8 cellular contexts compared by ENCODE assay signal in the genomic region with DNA sequence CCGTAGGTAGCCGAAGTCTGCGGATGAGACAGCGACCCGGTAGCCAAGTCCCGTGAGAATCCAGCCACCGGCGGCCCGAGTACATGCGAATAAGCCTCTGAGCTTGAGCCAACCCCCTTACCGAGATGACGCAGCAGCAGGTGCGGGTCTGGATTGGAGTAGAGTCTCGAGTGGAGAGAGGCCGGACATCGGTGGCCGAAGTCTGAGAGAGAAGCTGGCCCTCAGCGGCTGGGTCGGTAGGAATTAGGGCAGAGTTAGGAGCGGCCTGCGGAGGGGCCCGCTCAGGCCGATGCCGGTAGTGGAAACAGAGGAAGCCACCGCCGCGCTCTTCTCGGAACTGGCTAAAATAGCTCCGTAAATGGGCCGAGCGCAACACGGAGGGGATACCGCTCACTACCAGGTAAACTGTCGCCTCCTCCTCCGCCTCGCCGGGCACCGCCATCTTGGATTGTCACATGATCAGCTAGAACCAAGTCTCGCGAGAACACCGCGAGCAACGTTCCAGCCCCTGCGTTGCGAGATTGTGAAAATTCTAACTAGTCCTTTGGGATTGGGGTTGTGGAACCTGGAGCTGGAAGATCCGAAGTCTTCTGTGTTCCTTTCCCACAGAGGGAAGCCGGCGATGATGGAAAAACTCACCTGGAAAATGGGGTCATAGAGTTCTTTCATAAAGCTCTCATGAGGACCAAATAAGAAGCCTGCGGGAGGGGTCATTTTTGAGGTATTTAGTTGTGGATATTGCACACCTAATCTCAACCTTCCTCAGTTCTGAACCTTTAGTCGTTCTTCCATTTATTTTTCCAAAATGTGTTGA. TPM values are rescaled to one million over a fixed set of nuclear protein-coding genes. Genes with fewer than 3 reads are reported as not detected.
DNase-seq lines count a peak whose midpoint lies in the region; ATAC-seq lines count a peak whose summit lies in the region.

Gene GPATCH3, minus strand, starts transcription at position 467 of the 814 bp plus-strand sequence. Its CDS starts 25 bp downstream, at position 442.

- H3K36me3 ChIP-seq in urinary bladder (ENCODE audit: insufficient read depth), result no peaks in the 10 kb centered on the region

- peak within 1 kb of the TSS; percentile 96 for H3K4me3 ChIP-seq in urinary bladder (ENCODE audit: low read depth, low read length)

- ATAC-seq in HG02840 (IDR thresholded peaks at IDR 0.05; ENCODE audit: low FRiP score, unreplicated experiment), result peak; percentile 90

- peak within 1 kb of the TSS; percentile 56 for H3K27ac ChIP-seq in urinary bladder (ENCODE audit: low read depth)

- H3K4me1 ChIP-seq in urinary bladder (ENCODE audit: insufficient read depth), result no peaks in the 10 kb centered on the region

- peak; percentile 93 for DNase-seq in GM03348 (ENCODE audit: low spot score)
- peak; percentile 93 for DNase-seq in NCI-H2029 (lab: John Stamatoyannopoulos, UW)
- DNase-seq in T1000 (lab: John Stamatoyannopoulos, UW), result peak; percentile 89
- DNase-seq in astrocyte of the hippocampus (ENCODE audit: low read depth, low spot score), result peak; percentile 97
- peak; percentile 93 for DNase-seq in hepatic stellate cell (ENCODE audit: low spot score)
- peak; percentile 73 for DNase-seq in pulmonary artery endothelial cell (ENCODE audit: low read depth, low spot score)

- WGBS in urinary bladder, result under 1% methylated on average over 50 of the region's 50 CpGs

RNA-seq across cellular contexts. Expression of gene GPATCH3, which starts in this region (rescaled TPM):
- 12.6 and 14.4 TPM in 2 replicates for total RNA-seq in pulmonary artery endothelial cell
- 6.4 TPM for total RNA-seq in urinary bladder
- 11.2 TPM for polyA plus RNA-seq in urinary bladder

Comparison
In these comparisons a context has a peak if more than half of its experiments do, and no peak if none do; other contexts are left out.
1. Peak in every context shown above with its lines: DNase-seq, ATAC-seq, H3K4me3 ChIP-seq and H3K27ac ChIP-seq.